ENCODE assay signal across 28 cellular contexts in genomic region chr22:24118689-24119384, GRCh38.
DNase-seq lines count a peak whose midpoint lies in the region; ATAC-seq, FAIRE-seq and TF ChIP-seq lines count a peak whose summit lies in the region.
"Had no signal": no experiment of that assay in that cellular context is flagged by ENCODE, and none has a peak within 500 bp of the region (broad histone marks: within the 10 kb centered on the region; RNA-seq: fewer than 3 reads in every experiment).

No MANE protein-coding gene starts in this region.

- peak overlapping the region; percentile 47 for H3K27ac ChIP-seq in iPS-20b (ENCODE audit: low read length)
- H3K27ac ChIP-seq: breast epithelium, gastrocnemius medialis, skin epidermis, WERI-Rb-1 had no signal

- peaks cover 70% of the 10 kb centered on the region for H3K36me3 ChIP-seq in iPS-20b (ENCODE audit: insufficient read depth, low read depth, low read length)
- H3K36me3 ChIP-seq: breast epithelium had no signal

- no peak for TF ChIP-seq POLR2A in GM12892 (IDR thresholded peaks at IDR 0.05; ENCODE audit: low read depth, low read length)

- no peaks in the 10 kb centered on the region for H3K27me3 ChIP-seq in iPS-20b (ENCODE audit: insufficient read depth, low read length)
- H3K27me3 ChIP-seq: BE2C, breast epithelium, gastrocnemius medialis had no signal

- intact Hi-C loops in sciatic nerve (cut with DNase I), result no loop called here

- FAIRE-seq in GM12892 (lab: Jason Lieb, UNC), result no peak
- FAIRE-seq: colon, GM12878, islet of Langerhans had no signal

- H3K4me3 ChIP-seq in iPS-20b (ENCODE audit: low read length), result no peak overlapping the region
- H3K4me3 ChIP-seq: breast epithelium, gastrocnemius medialis, GM12878, HAP-1, skin epidermis had no signal

- DNase-seq in NCI-H446 (lab: John Stamatoyannopoulos, UW), result peak; percentile 42 to 83
- peak; percentile 36 for DNase-seq in globus pallidus (ENCODE audit: low spot score)
- no peak for DNase-seq in sciatic nerve (ENCODE audit: low spot score)
- no peak for DNase-seq in GM12892 (ENCODE audit: insufficient read length)
- DNase-seq: activated CD4-positive, alpha-beta T cell treated with anti-CD3 and anti-CD28 coated beads, Interleukin-2, amount 10 ng/mL, durations not matched to agents 24 days and 14 days; activated CD8-positive, alpha-beta memory T cell treated with anti-CD3 and anti-CD28 coated beads for 24 hours; activated T-cell treated with anti-CD3 and anti-CD28 coated beads for 4 hours; amniotic stem cell; CD8-positive, alpha-beta memory T cell; effector CD4-positive, alpha-beta T cell; gastrocnemius medialis; natural killer cell; NCI-H2081; NCI-H748 treated with DMSO at 0.1 percent for 48 hours; T1000 had no signal

- peaks cover 4% of the 10 kb centered on the region; the same call in 1 of the 2 replicates for H3K4me1 ChIP-seq in iPS-20b (ENCODE audit: insufficient read depth, low read length)
- H3K4me1 ChIP-seq: BE2C, breast epithelium, gastrocnemius medialis, HAP-1 had no signal

- H3K9ac ChIP-seq in iPS-20b (ENCODE audit: low read depth, low read length), result no peak overlapping the region

- ATAC-seq in sciatic nerve, result peak; percentile 26
- ATAC-seq in GM18909 (IDR thresholded peaks at IDR 0.05; ENCODE audit: poor library complexity, unreplicated experiment), result no peak
- ATAC-seq in HG03460 (IDR thresholded peaks at IDR 0.05; ENCODE audit: unreplicated experiment), result no peak
- ATAC-seq: gastrocnemius medialis; GM12878; natural killer cell; Panc1; stimulated activated memory B cell treated with anti-CD40 and anti-IgM and Interleukin-4, amounts not matched to agents 10 μg/mL and 1 μg/mL and 100 μg/mL, for 72 hours had no signal

- H3K9me3 ChIP-seq in iPS-20b (ENCODE audit: insufficient read depth, low read depth, low read length), result no peaks in the 10 kb centered on the region
- H3K9me3 ChIP-seq: BE2C, breast epithelium, gastrocnemius medialis, HAP-1 had no signal

Comparison
In these comparisons a context has a peak if more than half of its experiments do, and no peak if none do; other contexts are left out.
1. DNase-seq: peak in NCI-H446 (2 of 2) and globus pallidus (single experiment); none in sciatic nerve (single experiment) and GM12892 (single experiment).